9 cellular contexts compared by ENCODE assay signal in the genomic region with DNA sequence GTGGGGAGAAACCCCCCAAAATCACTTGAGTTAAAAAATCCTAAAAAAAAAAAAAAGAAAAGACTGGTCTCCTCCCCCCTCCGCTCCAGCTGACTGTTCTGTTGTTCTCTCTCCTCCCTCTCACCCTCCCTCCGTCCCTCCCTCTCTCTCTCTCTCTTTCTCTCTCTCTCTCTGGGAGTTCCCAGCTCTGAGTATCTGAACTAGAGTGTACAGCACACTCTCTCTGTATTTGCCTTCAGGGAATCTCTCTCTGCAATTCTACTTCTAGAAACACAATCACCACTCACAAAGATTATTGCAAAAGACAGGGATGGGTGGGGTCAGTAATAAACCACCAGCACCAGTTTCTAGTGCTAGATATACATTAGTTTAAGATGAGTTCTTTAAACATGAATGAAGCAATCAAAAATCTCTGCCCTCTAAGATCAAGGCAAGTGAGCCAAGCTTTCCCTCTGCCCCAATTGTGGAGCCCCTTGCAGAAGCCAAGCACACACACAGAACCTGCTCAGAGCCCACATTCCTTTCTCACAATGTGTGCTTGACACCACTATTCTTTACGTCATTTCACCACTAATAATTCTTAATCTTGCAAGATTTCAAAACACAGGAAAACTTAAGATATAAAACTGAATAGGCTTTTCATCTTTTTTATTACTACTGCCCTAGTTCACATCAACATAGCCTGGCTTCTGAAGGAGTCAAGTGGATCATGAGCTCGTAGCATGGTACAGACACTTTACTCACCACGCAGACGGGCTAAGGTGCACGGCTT.
A peak's percentile ranks its signal among the peaks of the same experiment; 100 is the strongest.
DNase-seq lines count a peak whose midpoint lies in the region; ATAC-seq and TF ChIP-seq lines count a peak whose summit lies in the region.
"Had no signal": no experiment of that assay in that cellular context is flagged by ENCODE, and none has a peak within 500 bp of the region (broad histone marks: within the 10 kb centered on the region; RNA-seq: fewer than 3 reads in every experiment).

No MANE protein-coding gene starts in this region.

- DNase-seq in AG20443 (ENCODE audit: low spot score) (peak; percentile 73), RPMI7951 (ENCODE audit: low read depth) (peak; percentile 91), fibroblast of villous mesenchyme (ENCODE audit: low read depth) (peak; percentile 92), ovary (peak in 2 of 5 donors; percentile 46 to 55), NCI-H2081 treated with DMSO at 0.1 percent for 48 hours (lab: John Stamatoyannopoulos, UW) (no peak)
- DNase-seq: DMS 273 treated with DMSO at 0.1 percent for 48 hours had no signal

- peaks cover 18% of the 10 kb centered on the region for H3K4me1 ChIP-seq in ovary (ENCODE audit: insufficient read depth)

- TF ChIP-seq CTCF in fibroblast of villous mesenchyme (IDR thresholded peaks at IDR 0.05; ENCODE audit: insufficient read depth, low read depth, low read length) (no peak), ovary (IDR thresholded peaks at IDR 0.05) (no peak)

- WGBS in ovary, 3 donors, result 46 to 56% (median 50%) methylated on average over 7 of the region's 7 CpGs

- H3K4me3 ChIP-seq in fibroblast of villous mesenchyme (ENCODE audit: low read depth, low read length), result peak overlapping the region; percentile 36
- peak overlapping the region; percentile 25 for H3K4me3 ChIP-seq in ovary

- no peak for TF ChIP-seq POLR2A in ovary (IDR thresholded peaks at IDR 0.05)

- H3K27ac ChIP-seq in ovary, result peak overlapping the region in 1 of 2 donors; percentile 14

- no peaks in the 10 kb centered on the region for H3K36me3 ChIP-seq in ovary

- intact Hi-C loops in ovary (cut with DNase I), result loop anchor here in 1 of 4 donors (10.0 kb wide), 1 partner anchor 50 kb away; no protein-coding TSS in a partner anchor

- H3K27me3 ChIP-seq in ovary, result no peaks in the 10 kb centered on the region

- no peaks in the 10 kb centered on the region for H3K9me3 ChIP-seq in ovary

- no peak for ATAC-seq in GM21528 (IDR thresholded peaks at IDR 0.05; ENCODE audit: low FRiP score, unreplicated experiment)
- no peak for ATAC-seq in GM18858 (IDR thresholded peaks at IDR 0.05; ENCODE audit: unreplicated experiment)
- ATAC-seq in HG02885 (IDR thresholded peaks at IDR 0.05; ENCODE audit: poor library complexity, unreplicated experiment), result no peak

- TF ChIP-seq EP300 in ovary (IDR thresholded peaks at IDR 0.05), result no peak
